In genomic region chr10:73167557-73168485, GRCh38 we compare ENCODE assay signal across 8 cellular contexts. TPM values are rescaled to one million over a fixed set of nuclear protein-coding genes. Genes with fewer than 3 reads are reported as not detected.
DNase-seq lines count a peak whose midpoint lies in the region; ATAC-seq and TF ChIP-seq lines count a peak whose summit lies in the region.

Gene ECD, minus strand, starts transcription at chr10:73168008. Its CDS starts 4,071 bp downstream, at chr10:73163937.
Gene FAM149B1, plus strand, starts transcription at chr10:73168119. Its CDS starts 221 bp downstream, at chr10:73168340.

- H3K36me3 ChIP-seq in left lung, result peaks cover 0 to 12% of the 10 kb centered on the region in 2 donors

- H3K4me1 ChIP-seq in left lung, result peaks cover 6 to 55% of the 10 kb centered on the region in 2 donors

- peak within 1 kb of the TSS; percentile 79 to 95 for H3K4me3 ChIP-seq in left lung

- TF ChIP-seq CTCF in C4-2B (conservative IDR thresholded peaks at IDR 0.05) (no peak; the same call in 1 of the 2 replicates), left lung (IDR thresholded peaks at IDR 0.05) (no peak)

- H3K27me3 ChIP-seq in left lung, result no peaks in the 10 kb centered on the region

- peak within 1 kb of the TSS; percentile 73 for H3K27ac ChIP-seq in C4-2B
- peak within 1 kb of the TSS; percentile 94 to 95 for H3K27ac ChIP-seq in left lung

- intact Hi-C loops in left lung (cut with DNase I), result no loop called here

- H3K9me3 ChIP-seq in left lung, result no peaks in the 10 kb centered on the region

- ATAC-seq in GM19328 (IDR thresholded peaks at IDR 0.05; ENCODE audit: unreplicated experiment), result peak; percentile 92
- peak; percentile 98 for ATAC-seq in HG03521 (IDR thresholded peaks at IDR 0.05; ENCODE audit: unreplicated experiment)
- peak; percentile 97 for ATAC-seq in left lung

- peak; percentile 91 for DNase-seq in NCI-H774 (lab: John Stamatoyannopoulos, UW)
- peak; percentile 89 to 91 for DNase-seq in activated CD4-positive, alpha-beta T cell treated with anti-CD3 and anti-CD28 coated beads, Interleukin-2, amount 50 U/mL, for 4 hours
- DNase-seq in dermis blood vessel endothelial cell, result peak; percentile 98
- peak; percentile 94 to 96 for DNase-seq in left lung
- peak; percentile 87 to 93 for DNase-seq in stimulated activated CD4-positive, alpha-beta T cell treated with anti-CD3 and anti-CD28 coated beads, Interleukin-2, amount 100 ng/mL, for 48 hours

RNA-seq across cellular contexts. Expression of gene ECD, which starts in this region (rescaled TPM):
- 29.1 and 34.7 TPM in 2 replicates for total RNA-seq in dermis blood vessel endothelial cell
- total RNA-seq in left lung, result 10 to 100 TPM; 22.6 to 25.0 TPM

RNA-seq across cellular contexts. Expression of gene FAM149B1, which starts in this region (rescaled TPM):
- 26.0 and 26.9 TPM in 2 replicates for total RNA-seq in dermis blood vessel endothelial cell
- total RNA-seq in left lung, result 10 to 100 TPM; 20.4 to 26.4 TPM

Comparison
In these comparisons a context has a peak if more than half of its experiments do, and no peak if none do; other contexts are left out.
1. Peak in every context shown above with its lines: DNase-seq, ATAC-seq, H3K4me3 ChIP-seq and H3K27ac ChIP-seq.